ENCODE assay signal across 14 cellular contexts in genomic region chr3:194095902-194096301, GRCh38. TPM values are rescaled to one million over a fixed set of nuclear protein-coding genes. Genes with fewer than 3 reads are reported as not detected.
DNase-seq lines count a peak whose midpoint lies in the region; ATAC-seq and TF ChIP-seq lines count a peak whose summit lies in the region.
"Had no signal": no experiment of that assay in that cellular context is flagged by ENCODE, and none has a peak within 500 bp of the region (broad histone marks: within the 10 kb centered on the region; RNA-seq: fewer than 3 reads in every experiment).

No MANE protein-coding gene starts in this region.

- POLR2A ChIA-PET in HEK293 (lab: Yijun Ruan, JAX) = no interaction called here

- CTCF ChIA-PET in HEK293 (lab: Yijun Ruan, JAX) = no interaction called here

- H2BK15ac ChIP-seq in neuronal stem cell (ENCODE audit: low read length) = no peak overlapping the region

- no peak overlapping the region for H3K4me3 Mint-ChIP-seq in T-helper 1 cell treated with Interleukin-12 subunit alpha and Interleukin-12 subunit beta and Interleukin-4 antibody, amounts not matched to agents 30 μg/mL and 1 μg/mL, for 36 hours
- H3K4me3 Mint-ChIP-seq: H9 had no signal

- peak overlapping the region; percentile 58 for H3K14ac ChIP-seq in neuronal stem cell (ENCODE audit: low read length)

- H3K36me3 ChIP-seq in HEK293 (ENCODE audit: control insufficient read depth in 2 of 2, insufficient read depth in 1 of 2, low read length in 2 of 2) (no peaks in the 10 kb centered on the region), neuronal stem cell (replicated peaks in 1 of 2; ENCODE audit: control insufficient read depth in 2 of 2, insufficient read depth in 2 of 2, low read length in 2 of 2) (no peaks in the 10 kb centered on the region)
- H3K36me3 ChIP-seq: SJCRH30 had no signal

- no peak overlapping the region for H4K91ac ChIP-seq in neuronal stem cell (ENCODE audit: low read depth, low read length, poor library complexity)

- 0 out of 2 replicates have a peak, but pooled peaks cover 3% of the 10 kb centered on the region for H3K4me1 ChIP-seq in HEK293 (ENCODE audit: control insufficient read depth, insufficient read depth, low read length)
- peaks cover 23 to 31% of the 10 kb centered on the region in 2 donors for H3K4me1 ChIP-seq in neuronal stem cell (ENCODE audit: control insufficient read depth in 2 of 2, insufficient read depth in 1 of 2, low read depth in 1 of 2, low read length in 2 of 2)

- peaks cover 2% of the 10 kb centered on the region for H3K36me3 Mint-ChIP-seq in T-helper 1 cell treated with Interleukin-12 subunit alpha and Interleukin-12 subunit beta and Interleukin-4 antibody, amounts not matched to agents 30 μg/mL and 1 μg/mL, for 36 hours (ENCODE audit: low read depth)

- no peak overlapping the region for H3K4ac ChIP-seq in neuronal stem cell (ENCODE audit: low read length)

- DNase-seq in T-helper 1 cell (no peak), neuronal stem cell (ENCODE audit: low spot score) (no peak), germinal center (ENCODE audit: low spot score) (no peak), Right ventricle myocardium inferior (ENCODE audit: missing footprints) (no peak)
- DNase-seq: H9, MM.1S, NCI-H1048, NCI-H187 treated with DMSO at 0.1 percent for 48 hours, NCI-H446 treated with DMSO at 0.1 percent for 48 hours had no signal

- H3K27ac Mint-ChIP-seq in T-helper 1 cell treated with Interleukin-12 subunit alpha and Interleukin-12 subunit beta and Interleukin-4 antibody, amounts not matched to agents 30 μg/mL and 1 μg/mL, for 36 hours = peak overlapping the region; percentile 63
- H3K27ac Mint-ChIP-seq: H9 had no signal

- no peaks in the 10 kb centered on the region for H3K79me1 ChIP-seq in neuronal stem cell (ENCODE audit: low read depth, low read length)

- intact Hi-C loops in Right ventricle myocardium inferior (cut with DNase I) = loop anchor here (5.0 kb wide), 1 partner anchor 36 kb away; no protein-coding TSS in a partner anchor

- WGBS in neuronal stem cell (ENCODE audit: extremely low coverage in 2 of 2, insufficient read length in 2 of 2, insufficient replicate concordance in 1 of 2), 2 donors = no CpG with 5 or more reads among the region's 10 CpGs

- H3K9me3 ChIP-seq in HEK293 (ENCODE audit: control insufficient read depth, insufficient read depth, low read depth, low read length) = no peaks in the 10 kb centered on the region
- H3K9me3 ChIP-seq in neuronal stem cell (replicated peaks in 1 of 2; ENCODE audit: control insufficient read depth in 2 of 2, insufficient read depth in 1 of 2, low read depth in 1 of 2, low read length in 2 of 2) = no peaks in the 10 kb centered on the region
- H3K9me3 ChIP-seq: SJCRH30 had no signal

- H3K27ac ChIP-seq in HEK293 (ENCODE audit: extremely low read depth, low read depth, low read length) = no peak overlapping the region
- 0 out of 2 replicates have a peak overlapping the region, but pooled peaks have one; percentile 9 for H3K27ac ChIP-seq in VCaP
- no peak overlapping the region for H3K27ac ChIP-seq in neuronal stem cell (replicated peaks; ENCODE audit: low read length)
- H3K27ac ChIP-seq: SJCRH30 had no signal

- H3K27me3 Mint-ChIP-seq in T-helper 1 cell treated with Interleukin-12 subunit alpha and Interleukin-12 subunit beta and Interleukin-4 antibody, amounts not matched to agents 30 μg/mL and 1 μg/mL, for 36 hours (ENCODE audit: low read depth) = peaks cover 6% of the 10 kb centered on the region

- TF ChIP-seq CTCF in HEK293 (tag by site-specific recombination; IDR thresholded peaks at IDR 0.05) (no peak), VCaP (conservative IDR thresholded peaks at IDR 0.05) (no peak)

- peaks cover 7% of the 10 kb centered on the region for H3K9me3 Mint-ChIP-seq in T-helper 1 cell treated with Interleukin-12 subunit alpha and Interleukin-12 subunit beta and Interleukin-4 antibody, amounts not matched to agents 30 μg/mL and 1 μg/mL, for 36 hours
- H3K9me3 Mint-ChIP-seq: H9 had no signal

- no peak overlapping the region for H2AFZ ChIP-seq in neuronal stem cell (ENCODE audit: low read length)

- peak overlapping the region; percentile 50 for H3K18ac ChIP-seq in neuronal stem cell (ENCODE audit: low read length)

- H2BK5ac ChIP-seq in neuronal stem cell (ENCODE audit: low read length) = no peak overlapping the region

- H3K4me1 Mint-ChIP-seq in T-helper 1 cell treated with Interleukin-12 subunit alpha and Interleukin-12 subunit beta and Interleukin-4 antibody, amounts not matched to agents 30 μg/mL and 1 μg/mL, for 36 hours (ENCODE audit: low read depth) = peaks cover 48% of the 10 kb centered on the region

- H2BK120ac ChIP-seq in neuronal stem cell (ENCODE audit: low read depth, low read length) = no peak overlapping the region

- no peak overlapping the region for H4K8ac ChIP-seq in neuronal stem cell (ENCODE audit: low read depth, low read length)

- H2AK5ac ChIP-seq in neuronal stem cell (ENCODE audit: low read depth, low read length) = peak overlapping the region; percentile 43

- H3K4me3 ChIP-seq in HEK293 (ENCODE audit: low read depth, low read length) = no peak overlapping the region
- no peak overlapping the region for H3K4me3 ChIP-seq in neuronal stem cell (ENCODE audit: low read length in 2 of 2)
- H3K4me3 ChIP-seq: SJCRH30 had no signal

- no peak overlapping the region for H3K23ac ChIP-seq in neuronal stem cell (ENCODE audit: low read depth, low read length, poor library complexity)

- H3K27me3 ChIP-seq in neuronal stem cell (ENCODE audit: control insufficient read depth in 3 of 3, insufficient read depth in 3 of 3, low read depth in 1 of 3, low read length in 3 of 3) = peaks cover 0 to 12% (median 0%) of the 10 kb centered on the region in 3 experiments
- H3K27me3 ChIP-seq: SJCRH30 had no signal

- H3K9ac ChIP-seq in neuronal stem cell (ENCODE audit: low read depth, low read length, poor library complexity) = no peak overlapping the region

- H3K4me2 ChIP-seq in neuronal stem cell (ENCODE audit: insufficient read depth, low read length, poor library complexity, severe bottlenecking) = no peak overlapping the region

- ATAC-seq in GM18870 (IDR thresholded peaks at IDR 0.05; ENCODE audit: unreplicated experiment) (no peak), Right ventricle myocardium inferior (no peak)

- H2BK12ac ChIP-seq in neuronal stem cell (ENCODE audit: low read length) = no peak overlapping the region

TF ChIP-seq in HEK293, 187 proteins besides CTCF, POLR2A, EP300 and RAD21:
- TF ChIP-seq ZNF324 (tag by site-specific recombination; IDR thresholded peaks at IDR 0.05) = no peak
- peak; percentile 63; the same call in 1 of the 2 replicates for TF ChIP-seq ZNF664 (tag by site-specific recombination; IDR thresholded peaks at IDR 0.05)
- no peak for TF ChIP-seq ZNF521 (tag by site-specific recombination; IDR thresholded peaks at IDR 0.05)
TF ChIP-seq in HEK293: peak in this region for 1.

RNA-seq across cellular contexts. Expression of gene HES1, which starts 40.0 kb away (rescaled TPM):
- 29.1 TPM for polyA plus RNA-seq in neuronal stem cell (2013, experiment 1 of 2)
- 30.9 TPM for polyA plus RNA-seq in neuronal stem cell (2013, experiment 2 of 2)
- 11.4 TPM for total RNA-seq in Right ventricle myocardium inferior
